In the genomic region with DNA sequence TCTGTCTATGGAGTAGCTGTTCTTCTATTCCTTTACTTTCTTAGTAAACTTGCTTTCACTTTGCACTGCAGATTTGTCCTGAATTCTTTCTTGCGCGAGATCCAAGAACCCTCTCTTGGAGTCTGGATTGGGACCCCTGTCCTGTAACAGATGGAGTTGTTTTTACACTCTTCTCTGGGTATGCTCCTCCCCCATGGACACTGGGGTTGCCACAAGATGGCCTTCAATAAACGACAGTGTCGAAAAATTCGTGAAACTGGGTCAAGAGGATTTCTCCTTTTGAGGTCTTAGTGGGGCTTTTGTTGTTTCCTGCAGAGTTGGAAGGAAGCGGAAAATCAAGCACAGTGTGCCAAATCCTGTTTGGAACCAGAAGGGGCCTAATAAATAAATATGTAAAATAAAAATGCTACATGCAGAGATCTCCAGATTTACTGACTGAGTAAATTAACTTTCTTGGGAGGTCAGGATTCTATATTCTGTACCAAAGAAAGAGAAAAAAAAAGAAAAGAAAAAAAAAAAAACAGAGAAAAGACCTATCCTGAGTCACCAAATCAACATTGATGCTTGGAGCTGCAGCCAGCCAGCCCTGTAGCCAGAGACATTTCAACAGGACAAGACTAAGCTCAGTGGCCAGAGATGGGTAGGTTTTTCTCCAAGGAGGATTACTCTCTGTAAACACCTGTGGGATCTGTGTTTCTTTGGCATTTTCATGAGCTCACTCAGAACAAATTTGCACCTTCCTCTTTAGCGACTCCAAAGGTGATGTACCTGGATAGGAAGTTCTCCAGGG, we compare ENCODE assay signal across 27 cellular contexts. TPM values are rescaled to one million over a fixed set of nuclear protein-coding genes. Genes with fewer than 3 reads are reported as not detected.
A peak's percentile ranks its signal among the peaks of the same experiment; 100 is the strongest.
DNase-seq lines count a peak whose midpoint lies in the region; ATAC-seq, FAIRE-seq and TF ChIP-seq lines count a peak whose summit lies in the region.
"Had no signal": no experiment of that assay in that cellular context is flagged by ENCODE, and none has a peak within 500 bp of the region (broad histone marks: within the 10 kb centered on the region; RNA-seq: fewer than 3 reads in every experiment).

No MANE protein-coding gene starts in this region.

- H3K9ac ChIP-seq in mammary epithelial cell (ENCODE audit: insufficient read depth, low read length): no peak overlapping the region
- no peak overlapping the region for H3K9ac ChIP-seq in K562 (ENCODE audit: insufficient read depth in 1 of 2, low read depth in 2 of 2, low read length in 2 of 2)
- peak overlapping the region; percentile 3 for H3K9ac ChIP-seq in mesenchymal stem cell (ENCODE audit: low read length)

- dilution Hi-C loops in mammary epithelial cell (cut with HindIII; ENCODE audit: low sequenced_read_pairs): no loop called here

- no peak overlapping the region for H3K4ac ChIP-seq in mesenchymal stem cell (ENCODE audit: low read depth in 1 of 2, low read length in 2 of 2)

- H3K79me2 ChIP-seq in mammary epithelial cell (ENCODE audit: insufficient read depth, low read length): no peaks in the 10 kb centered on the region
- H3K79me2 ChIP-seq in K562 (ENCODE audit: control insufficient read depth, insufficient read depth, low read length): no peaks in the 10 kb centered on the region

- no peak overlapping the region for H3K23ac ChIP-seq in mesenchymal stem cell (ENCODE audit: low read length in 2 of 2)

- TF ChIP-seq EP300 in K562 (IDR thresholded peaks at IDR 0.05; ENCODE audit: low read length): no peak

- peaks cover 4% of the 10 kb centered on the region for H3K4me1 ChIP-seq in mammary epithelial cell (ENCODE audit: insufficient read depth, low read length)
- peaks cover 0 to 5% of the 10 kb centered on the region in 2 experiments; a peak in 2 of 5 replicates for H3K4me1 ChIP-seq in K562 (replicated peaks in 1 of 2; ENCODE audit: control insufficient read depth in 2 of 2, insufficient read depth in 2 of 2, low read length in 2 of 2)
- H3K4me1 ChIP-seq in mesenchymal stem cell (ENCODE audit: control insufficient read depth, insufficient read depth, low read depth, low read length): no peaks in the 10 kb centered on the region
- H3K4me1 ChIP-seq in uterus: no peaks in the 10 kb centered on the region
- H3K4me1 ChIP-seq: ascending aorta, BE2C had no signal

- H3K4me2 ChIP-seq in mammary epithelial cell (ENCODE audit: insufficient read depth, low read depth, low read length): no peak overlapping the region
- H3K4me2 ChIP-seq in K562 (ENCODE audit: insufficient read depth, low read length): no peak overlapping the region
- no peak overlapping the region for H3K4me2 ChIP-seq in mesenchymal stem cell (ENCODE audit: low read length, poor library complexity, severe bottlenecking)

- H3K36me3 ChIP-seq in mammary epithelial cell (ENCODE audit: insufficient read depth, low read length) (no peaks in the 10 kb centered on the region), K562 (ENCODE audit: control insufficient read depth, insufficient read depth, low read length) (no peaks in the 10 kb centered on the region), mesenchymal stem cell (ENCODE audit: control insufficient read depth in 1 of 2, insufficient read depth in 2 of 2, low read depth in 1 of 2, low read length in 2 of 2) (peaks cover 13 to 90% of the 10 kb centered on the region in 2 experiments), uterus (no peaks in the 10 kb centered on the region)
- H3K36me3 ChIP-seq: BE2C had no signal

- H3K79me1 ChIP-seq in mesenchymal stem cell (replicated peaks; ENCODE audit: low read length, poor library complexity, severe bottlenecking): no peaks in the 10 kb centered on the region

- no peak overlapping the region for H3K18ac ChIP-seq in mesenchymal stem cell (ENCODE audit: low read depth in 1 of 2, low read length in 2 of 2)

- no peak overlapping the region for H3K14ac ChIP-seq in mesenchymal stem cell (ENCODE audit: low read length in 2 of 2)

- no peak overlapping the region for H4K8ac ChIP-seq in mesenchymal stem cell (ENCODE audit: low read length)

- H2BK15ac ChIP-seq in mesenchymal stem cell (ENCODE audit: low read depth, poor library complexity, severe bottlenecking): no peak overlapping the region

- H3K27me3 Mint-ChIP-seq in MCF 10A (ENCODE audit: insufficient read depth, unreplicated experiment): no peaks in the 10 kb centered on the region
- H3K27me3 Mint-ChIP-seq: activated naive CD8-positive, alpha-beta T cell treated with anti-CD3 and anti-CD28 coated beads for 36 hours; central memory CD8-positive, alpha-beta T cell; stimulated activated naive CD8-positive, alpha-beta T cell treated with anti-CD3 and anti-CD28 coated beads, Interleukin-15, amount 100 ng/mL, for 72 hours; type B pancreatic cell had no signal

- in situ Hi-C loops in mammary epithelial cell (cut with MboI; ENCODE audit: low sequenced_read_pairs in 2 of 2) (no loop called here), K562 (cut with MboI) (no loop called here)

- intact Hi-C loops in MCF 10A (cut with micrococcal nuclease) (no loop called here), mammary epithelial cell (cut with micrococcal nuclease) (no loop called here), K562 (cut with micrococcal nuclease) (no loop called here), uterus (cut with DNase I; ENCODE audit: low total_unique reads) (no loop called here)

- no peaks in the 10 kb centered on the region for H3K9me3 Mint-ChIP-seq in MCF 10A (ENCODE audit: unreplicated experiment)
- H3K9me3 Mint-ChIP-seq: activated CD4-positive, alpha-beta T cell treated with anti-CD3 and anti-CD28 coated beads, Interleukin-2, amount 10 ng/mL, durations not matched to agents 7 days and 5 days; activated naive CD8-positive, alpha-beta T cell treated with anti-CD3 and anti-CD28 coated beads for 36 hours; activated T-helper 2 cell treated with anti-CD3 and anti-CD28 coated beads, Interferon-gamma antibody, Interleukin-2, Interleukin-4, amounts not matched to agents 10 μg/mL and 5 μg/mL and 100 μg/mL, durations not matched to agents 14 hours and 24 hours and 36 hours; central memory CD8-positive, alpha-beta T cell; natural killer cell; stimulated activated naive CD8-positive, alpha-beta T cell treated with anti-CD3 and anti-CD28 coated beads, Interleukin-15, amount 100 ng/mL, for 72 hours; type B pancreatic cell had no signal

- TF ChIP-seq RAD21 in K562 (CRISPR knock-in tag; conservative IDR thresholded peaks at IDR 0.05 in 1 of 2, IDR thresholded peaks at IDR 0.05 in 1 of 2): no peak

- H4K20me1 ChIP-seq in mammary epithelial cell (ENCODE audit: insufficient read depth, low read length): no peaks in the 10 kb centered on the region
- no peaks in the 10 kb centered on the region for H4K20me1 ChIP-seq in K562 (replicated peaks; ENCODE audit: control insufficient read depth, insufficient read depth, low read length)

- no peak overlapping the region for H3K4me3 Mint-ChIP-seq in MCF 10A (ENCODE audit: unreplicated experiment)
- H3K4me3 Mint-ChIP-seq: activated CD4-positive, alpha-beta T cell treated with anti-CD3 and anti-CD28 coated beads, Interleukin-2, amount 10 ng/mL, durations not matched to agents 7 days and 5 days; activated naive CD8-positive, alpha-beta T cell treated with anti-CD3 and anti-CD28 coated beads for 36 hours; central memory CD8-positive, alpha-beta T cell; natural killer cell; stimulated activated naive CD8-positive, alpha-beta T cell treated with anti-CD3 and anti-CD28 coated beads, Interleukin-15, amount 100 ng/mL, for 72 hours; T-helper 17 cell; type B pancreatic cell had no signal

- no peak overlapping the region for H2BK120ac ChIP-seq in mesenchymal stem cell (ENCODE audit: low read depth, low read length)

- no peak overlapping the region for H2BK5ac ChIP-seq in mesenchymal stem cell (ENCODE audit: low read depth, low read length, poor library complexity, severe bottlenecking)

- H3K4me3 ChIP-seq in mammary epithelial cell (replicated peaks in 1 of 3; ENCODE audit: insufficient read depth in 1 of 3, low read depth in 2 of 3, low read length in 3 of 3) (no peak overlapping the region), K562 (no peak overlapping the region), mesenchymal stem cell (ENCODE audit: insufficient read depth in 1 of 2, low read depth in 1 of 2, low read length in 2 of 2) (no peak overlapping the region), uterus (no peak overlapping the region)
- H3K4me3 ChIP-seq: ascending aorta had no signal

- H4K91ac ChIP-seq in mesenchymal stem cell (ENCODE audit: low read length): no peak overlapping the region

- no peak for DNase-seq in MCF 10A (ENCODE audit: unreplicated experiment)
- DNase-seq in mammary epithelial cell: no peak
- DNase-seq in K562 (ENCODE audit: extremely low read depth in 1 of 4, low spot score in 3 of 4): no peak
- no peak for DNase-seq in mesenchymal stem cell
- DNase-seq in uterus: peak in 1 of 2 donors; percentile 30
- DNase-seq in activated effector memory CD4-positive, alpha-beta T cell treated with anti-CD3 and anti-CD28 coated beads, Interleukin-2, amount 50 U/mL, for 16 hours: no peak
- no peak for DNase-seq in AG08396 (ENCODE audit: low spot score)
- DNase-seq: activated CD4-positive, alpha-beta T cell treated with anti-CD3 and anti-CD28 coated beads, Interleukin-2, amount 10 ng/mL, durations not matched to agents 7 days and 5 days; activated naive CD8-positive, alpha-beta T cell treated with anti-CD3 and anti-CD28 coated beads for 36 hours; BE2C; DND-41; erythroblast; H7; natural killer cell; NCI-H1092 treated with DMSO at 0.1 percent for 48 hours; NCI-H2029; NCI-H226; RPMI8226; stimulated activated naive CD8-positive, alpha-beta T cell treated with anti-CD3 and anti-CD28 coated beads, Interleukin-15, amount 100 ng/mL, for 72 hours; T-helper 17 cell had no signal

- FAIRE-seq in K562 (lab: Jason Lieb, UNC): no peak
- FAIRE-seq: GM12891 had no signal

- TF ChIP-seq CTCF in MCF 10A (IDR thresholded peaks at IDR 0.05; ENCODE audit: unreplicated experiment) (no peak), mammary epithelial cell (conservative IDR thresholded peaks at IDR 0.05 in 1 of 2, IDR thresholded peaks at IDR 0.05 in 1 of 2; ENCODE audit: extremely low read depth in 1 of 2, insufficient read depth in 1 of 2, low read depth in 1 of 2, low read length in 2 of 2) (no peak), K562 (IDR thresholded peaks at IDR 0.05 in 2 of 3, conservative IDR thresholded peaks at IDR 0.05 in 1 of 3; ENCODE audit: insufficient read depth in 2 of 3, low read depth in 1 of 3, low read length in 3 of 3) (no peak), uterus (IDR thresholded peaks at IDR 0.05) (no peak)

- peaks cover 6% of the 10 kb centered on the region for H3K36me3 Mint-ChIP-seq in MCF 10A (ENCODE audit: insufficient read depth, unreplicated experiment)
- H3K36me3 Mint-ChIP-seq: activated naive CD8-positive, alpha-beta T cell treated with anti-CD3 and anti-CD28 coated beads for 36 hours; natural killer cell had no signal

- no peaks in the 10 kb centered on the region for H3K9me1 ChIP-seq in K562 (ENCODE audit: control insufficient read depth, insufficient read depth, low read length)

- no peak overlapping the region for H2AK5ac ChIP-seq in mesenchymal stem cell (ENCODE audit: low read length, severe bottlenecking)

- H3K27me3 ChIP-seq in mammary epithelial cell (ENCODE audit: insufficient read depth, low read length): no peaks in the 10 kb centered on the region
- H3K27me3 ChIP-seq in K562 (ENCODE audit: control insufficient read depth in 2 of 2, insufficient read depth in 2 of 2, low read length in 2 of 2): no peaks in the 10 kb centered on the region
- H3K27me3 ChIP-seq in mesenchymal stem cell (ENCODE audit: control insufficient read depth in 1 of 2, insufficient read depth in 1 of 2, low read length in 2 of 2): no peaks in the 10 kb centered on the region
- no peaks in the 10 kb centered on the region for H3K27me3 ChIP-seq in uterus
- H3K27me3 ChIP-seq: ascending aorta, BE2C had no signal

- H2BK12ac ChIP-seq in mesenchymal stem cell (ENCODE audit: low read length in 2 of 2): no peak overlapping the region

- H3K27ac Mint-ChIP-seq in MCF 10A (ENCODE audit: low read depth, unreplicated experiment): peak overlapping the region; percentile 75
- H3K27ac Mint-ChIP-seq: activated CD4-positive, alpha-beta T cell treated with anti-CD3 and anti-CD28 coated beads, Interleukin-2, amount 10 ng/mL, durations not matched to agents 7 days and 5 days; activated naive CD8-positive, alpha-beta T cell treated with anti-CD3 and anti-CD28 coated beads for 36 hours; activated T-helper 2 cell treated with anti-CD3 and anti-CD28 coated beads, Interferon-gamma antibody, Interleukin-2, Interleukin-4, amounts not matched to agents 10 μg/mL and 5 μg/mL and 100 μg/mL, durations not matched to agents 14 hours and 24 hours and 36 hours; natural killer cell; stimulated activated naive CD8-positive, alpha-beta T cell treated with anti-CD3 and anti-CD28 coated beads, Interleukin-15, amount 100 ng/mL, for 72 hours; T-helper 17 cell; type B pancreatic cell had no signal

- ATAC-seq in K562: no peak
- no peak for ATAC-seq in HG03378 (IDR thresholded peaks at IDR 0.05; ENCODE audit: unreplicated experiment)
- ATAC-seq: left lobe of liver; natural killer cell; stimulated activated naive CD8-positive, alpha-beta T cell treated with anti-CD3 and anti-CD28 coated beads, Interleukin-15, amount 100 ng/mL, for 72 hours; T-helper 17 cell had no signal

- CTCF ChIA-PET in MCF 10A (lab: Yijun Ruan, JAX): interaction anchor here (0.8 to 1.3 kb wide), 3 partner anchors 25 to 419 kb away, joined by 3 read pairs; no protein-coding TSS in a partner anchor
- CTCF ChIA-PET in mammary epithelial cell (lab: Charles Lee; ENCODE audit: low non-redundant PET): interaction anchor here (0.6 kb wide), 1 partner anchor 61 kb away, joined by 3 read pairs; no protein-coding TSS in a partner anchor
- CTCF ChIA-PET in K562 (lab: Yijun Ruan, JAX; ENCODE audit: low intra/inter-chr PET ratio): interaction anchor here (0.6 kb wide), 2 partner anchors 14 to 466 kb away, joined by 3 read pairs; no protein-coding TSS in a partner anchor

- H3K4me1 Mint-ChIP-seq in MCF 10A (ENCODE audit: insufficient read depth, unreplicated experiment): no peaks in the 10 kb centered on the region
- H3K4me1 Mint-ChIP-seq: activated CD4-positive, alpha-beta T cell treated with anti-CD3 and anti-CD28 coated beads, Interleukin-2, amount 10 ng/mL, durations not matched to agents 7 days and 5 days; activated naive CD8-positive, alpha-beta T cell treated with anti-CD3 and anti-CD28 coated beads for 36 hours; central memory CD8-positive, alpha-beta T cell; stimulated activated naive CD8-positive, alpha-beta T cell treated with anti-CD3 and anti-CD28 coated beads, Interleukin-15, amount 100 ng/mL, for 72 hours had no signal

- H2AFZ ChIP-seq in mammary epithelial cell (ENCODE audit: low read depth, low read length) (no peak overlapping the region), K562 (ENCODE audit: low read depth, low read length) (peak overlapping the region; percentile 74), mesenchymal stem cell (ENCODE audit: low read depth, low read length) (no peak overlapping the region)

- H3K27ac ChIP-seq in mammary epithelial cell (ENCODE audit: insufficient read depth, low read depth, low read length) (no peak overlapping the region), K562 (ENCODE audit: extremely low read depth, low read depth, low read length) (no peak overlapping the region), mesenchymal stem cell (ENCODE audit: low read length, poor library complexity, severe bottlenecking) (no peak overlapping the region), uterus (peak overlapping the region; percentile 18 to 57)
- H3K27ac ChIP-seq: ascending aorta had no signal

- POLR2A ChIA-PET in MCF 10A (lab: Yijun Ruan, JAX): interaction anchor here (1.0 kb wide), 1 partner anchor 11 kb away, joined by 3 read pairs; no protein-coding TSS in a partner anchor
- POLR2A ChIA-PET in K562 (lab: Yijun Ruan, JAX): no interaction called here

- no peaks in the 10 kb centered on the region for H3K9me3 ChIP-seq in mammary epithelial cell (replicated peaks; ENCODE audit: insufficient read depth, low read length)
- H3K9me3 ChIP-seq in K562 (replicated peaks; ENCODE audit: control insufficient read depth, insufficient read depth, low read depth, low read length): no peaks in the 10 kb centered on the region
- H3K9me3 ChIP-seq in mesenchymal stem cell (ENCODE audit: control insufficient read depth, low read length): no peaks in the 10 kb centered on the region
- H3K9me3 ChIP-seq in uterus: no peaks in the 10 kb centered on the region
- H3K9me3 ChIP-seq: ascending aorta, BE2C had no signal

- TF ChIP-seq POLR2A in K562 (conservative IDR thresholded peaks at IDR 0.05): no peak
- TF ChIP-seq POLR2A in uterus (IDR thresholded peaks at IDR 0.05): no peak

- WGBS in mammary epithelial cell (ENCODE audit: low coverage, missing lambda C conversion rate): 76% methylated on average over 7 of the region's 7 CpGs
- 36% methylated on average over 7 of the region's 7 CpGs for WGBS in K562 (ENCODE audit: insufficient coverage, low coverage, missing lambda C conversion rate)
- WGBS in mesenchymal stem cell: 98% methylated on average over 6 of the region's 7 CpGs

- BruUV-seq in MCF 10A (replicated peaks; lab: Mats Ljungman, UMichigan) (no TSS peak), mammary epithelial cell (replicated peaks; lab: Mats Ljungman, UMichigan) (no TSS peak), K562 (replicated peaks; lab: Mats Ljungman, UMichigan) (no TSS peak)

RNA-seq across cellular contexts. Expression of a gene that starts 24.8 kb away (rescaled TPM):
- total RNA-seq in MCF 10A (2022): 10.4 and 19.4 TPM in 2 replicates
- 10 to 100 TPM; 25.9 to 56.8 TPM for total RNA-seq in mammary epithelial cell
- 2.0 TPM for polyA plus RNA-seq in mammary epithelial cell
- polyA minus RNA-seq in mammary epithelial cell: 12.3 TPM
- 0.56 TPM in 1 of 2 replicates, not detected in the other for total RNA-seq in K562 (2011; cell fraction: chromatin; rRNA removed; ENCODE audit: low replicate concordance)
- 0.39 TPM in 1 of 2 replicates, not detected in the other for total RNA-seq in K562 (2011; cell fraction: nucleolus; rRNA removed)
- 0.44 and 0.69 TPM in 2 replicates for total RNA-seq in K562 (2011; cell fraction: nucleoplasm; rRNA removed)
- total RNA-seq in K562 (2014; rRNA removed): 0.59 and 0.61 TPM in 2 replicates
- 0.69 and 1.5 TPM in 2 replicates for total RNA-seq in K562 (2014; rRNA removed; fragmentation: Illumina TruSeq; extraction: Trizol)
- 1.5 and 1.6 TPM in 2 replicates for total RNA-seq in K562 (2015; rRNA removed; fragmentation: Illumina TruSeq; extraction: Trizol)
- 1.4 and 2.2 TPM in 2 replicates for total RNA-seq in K562 (2021)
- 0.12 and 0.17 TPM in 2 replicates for polyA plus RNA-seq in K562 (2011; rRNA removed)
- 0.10 TPM in 1 of 2 replicates, not detected in the other for polyA plus RNA-seq in K562 (2011; cell fraction: cytosol; rRNA removed)
- polyA plus RNA-seq in K562 (2011; cell fraction: nucleus; rRNA removed): 0.20 and 0.48 TPM in 2 replicates
- polyA plus RNA-seq in K562 (2012): 2.2 and 5.9 TPM in 2 replicates
- polyA plus RNA-seq in K562 (2014; fragmentation: Illumina TruSeq; extraction: Trizol): 0.40 and 1.4 TPM in 2 replicates
- 1 to 10 TPM in 1 of 2 experiments, under 1 TPM in 1; 0.73 to 2.0 TPM for polyA plus RNA-seq in K562 (2014; fragmentation: Nextera tagmentation; extraction: Ambion mirVana)
- polyA plus RNA-seq in K562 (2014; rRNA removed): 0.19 and 1.1 TPM in 2 replicates
- polyA minus RNA-seq in K562 (2011; rRNA and poly(A)+ RNA removed): 0.25 TPM in 1 of 2 replicates, not detected in the other
- not detected in 2 replicates for polyA minus RNA-seq in K562 (2011; cell fraction: cytosol; rRNA and poly(A)+ RNA removed)
- polyA minus RNA-seq in K562 (2011; cell fraction: nucleus; rRNA and poly(A)+ RNA removed): 0.13 and 0.22 TPM in 2 replicates
- 220 TPM for polyA plus RNA-seq in mesenchymal stem cell (2013, experiment 1 of 2)
- 229 TPM for polyA plus RNA-seq in mesenchymal stem cell (2013, experiment 2 of 2)
- total RNA-seq in uterus: 100 to 1,000 TPM in 2 of 4 donors, 10 to 100 TPM in 2; 29.7 to 207 (median 120) TPM
- total RNA-seq: activated CD4-positive, alpha-beta T cell treated with anti-CD3 and anti-CD28 coated beads, Interleukin-2, amount 10 ng/mL, durations not matched to agents 7 days and 5 days; activated naive CD8-positive, alpha-beta T cell treated with anti-CD3 and anti-CD28 coated beads for 36 hours; activated T-helper 2 cell treated with anti-CD3 and anti-CD28 coated beads, Interferon-gamma antibody, Interleukin-2, Interleukin-4, amounts not matched to agents 10 μg/mL and 5 μg/mL and 100 μg/mL, durations not matched to agents 14 hours and 24 hours and 36 hours; T-helper 17 cell had no signal

RNA-seq across cellular contexts. Expression of a gene that starts 54.3 kb away (rescaled TPM):
- total RNA-seq in MCF 10A (2022) (23.3 and 26.7 TPM in 2 replicates), mammary epithelial cell (10 to 100 TPM; 26.9 to 58.3 TPM), K562 (2014; rRNA removed) (4.0 and 6.7 TPM in 2 replicates), K562 (2014; rRNA removed; fragmentation: Illumina TruSeq; extraction: Trizol) (10.9 and 14.6 TPM in 2 replicates), K562 (2015; rRNA removed; fragmentation: Illumina TruSeq; extraction: Trizol) (7.8 and 9.6 TPM in 2 replicates), K562 (2021) (8.4 and 10.6 TPM in 2 replicates), uterus (10 to 100 TPM; 11.5 to 73.4 (median 40.4) TPM)
- polyA plus RNA-seq in mammary epithelial cell (16.4 TPM), K562 (2011; rRNA removed) (10.5 and 11.9 TPM in 2 replicates), K562 (2014; fragmentation: Illumina TruSeq; extraction: Trizol) (8.4 and 9.7 TPM in 2 replicates), K562 (2014; fragmentation: Nextera tagmentation; extraction: Ambion mirVana) (10 to 100 TPM; 12.9 to 13.0 TPM), K562 (2014; rRNA removed) (4.9 and 8.0 TPM in 2 replicates)
- 3.9 TPM for polyA minus RNA-seq in mammary epithelial cell
- total RNA-seq in K562 (2011; cell fraction: chromatin; rRNA removed; ENCODE audit: low replicate concordance): 2.8 and 10.1 TPM in 2 replicates
- 3.5 and 3.7 TPM in 2 replicates for total RNA-seq in K562 (2011; cell fraction: nucleolus; rRNA removed)
- 4.8 and 7.8 TPM in 2 replicates for total RNA-seq in K562 (2011; cell fraction: nucleoplasm; rRNA removed)
- 4.0 and 10.1 TPM in 2 replicates for polyA plus RNA-seq in K562 (2011; cell fraction: cytosol; rRNA removed)
- polyA plus RNA-seq in K562 (2011; cell fraction: nucleus; rRNA removed): 4.9 and 6.2 TPM in 2 replicates
- 6.4 and 9.8 TPM in 2 replicates for polyA plus RNA-seq in K562 (2012)
- 14.5 and 17.2 TPM in 2 replicates for polyA minus RNA-seq in K562 (2011; rRNA and poly(A)+ RNA removed)
- polyA minus RNA-seq in K562 (2011; cell fraction: cytosol; rRNA and poly(A)+ RNA removed): 9.2 and 11.0 TPM in 2 replicates
- 2.0 and 4.8 TPM in 2 replicates for polyA minus RNA-seq in K562 (2011; cell fraction: nucleus; rRNA and poly(A)+ RNA removed)
- 22.8 TPM for polyA plus RNA-seq in mesenchymal stem cell (2013, experiment 1 of 2)
- polyA plus RNA-seq in mesenchymal stem cell (2013, experiment 2 of 2): 25.0 TPM

RNA-seq across cellular contexts. Expression of a gene that starts 54.4 kb away (rescaled TPM):
- total RNA-seq in MCF 10A (2022) (87.8 and 97.2 TPM in 2 replicates), mammary epithelial cell (10 to 100 TPM; 51.3 to 65.2 TPM), K562 (2014; rRNA removed) (92.1 and 107 TPM in 2 replicates), K562 (2014; rRNA removed; fragmentation: Illumina TruSeq; extraction: Trizol) (58.5 and 66.0 TPM in 2 replicates), K562 (2015; rRNA removed; fragmentation: Illumina TruSeq; extraction: Trizol) (63.8 and 67.0 TPM in 2 replicates), K562 (2021) (61.9 and 64.7 TPM in 2 replicates), uterus (10 to 100 TPM; 25.1 to 47.9 (median 44.6) TPM)
- polyA plus RNA-seq in mammary epithelial cell (40.8 TPM), K562 (2011; rRNA removed) (39.2 and 52.0 TPM in 2 replicates), K562 (2014; fragmentation: Illumina TruSeq; extraction: Trizol) (73.3 and 83.7 TPM in 2 replicates), K562 (2014; fragmentation: Nextera tagmentation; extraction: Ambion mirVana) (10 to 100 TPM; 48.7 to 60.9 TPM), K562 (2014; rRNA removed) (60.7 and 69.3 TPM in 2 replicates)
- 51.8 TPM for polyA minus RNA-seq in mammary epithelial cell
- 13.8 and 25.1 TPM in 2 replicates for total RNA-seq in K562 (2011; cell fraction: chromatin; rRNA removed; ENCODE audit: low replicate concordance)
- total RNA-seq in K562 (2011; cell fraction: nucleolus; rRNA removed): 11.0 and 14.2 TPM in 2 replicates
- 12.1 and 16.2 TPM in 2 replicates for total RNA-seq in K562 (2011; cell fraction: nucleoplasm; rRNA removed)
- polyA plus RNA-seq in K562 (2011; cell fraction: cytosol; rRNA removed): 25.5 and 30.8 TPM in 2 replicates
- polyA plus RNA-seq in K562 (2011; cell fraction: nucleus; rRNA removed): 15.2 and 16.3 TPM in 2 replicates
- 53.5 and 66.3 TPM in 2 replicates for polyA plus RNA-seq in K562 (2012)
- 61.4 and 63.4 TPM in 2 replicates for polyA minus RNA-seq in K562 (2011; rRNA and poly(A)+ RNA removed)
- 31.9 and 33.2 TPM in 2 replicates for polyA minus RNA-seq in K562 (2011; cell fraction: cytosol; rRNA and poly(A)+ RNA removed)
- polyA minus RNA-seq in K562 (2011; cell fraction: nucleus; rRNA and poly(A)+ RNA removed): 18.2 and 25.7 TPM in 2 replicates
- 51.1 TPM for polyA plus RNA-seq in mesenchymal stem cell (2013, experiment 1 of 2)
- polyA plus RNA-seq in mesenchymal stem cell (2013, experiment 2 of 2): 54.1 TPM

Comparison
In these comparisons a context has a peak if more than half of its experiments do, and no peak if none do; other contexts are left out.
1. H3K27ac ChIP-seq: peak in uterus (2 of 2); none in mammary epithelial cell (single experiment), K562 (single experiment) and mesenchymal stem cell (single experiment).